17 cellular contexts compared by ENCODE assay signal in genomic region chr5:132641841-132642240, GRCh38. TPM values are rescaled to one million over a fixed set of nuclear protein-coding genes. Genes with fewer than 3 reads are reported as not detected.
DNase-seq lines count a peak whose midpoint lies in the region; ATAC-seq and TF ChIP-seq lines count a peak whose summit lies in the region.
"Had no signal": no experiment of that assay in that cellular context is flagged by ENCODE, and none has a peak within 500 bp of the region (broad histone marks: within the 10 kb centered on the region; RNA-seq: fewer than 3 reads in every experiment).

No MANE protein-coding gene starts in this region.

- H3K27ac Mint-ChIP-seq in activated T-cell treated with anti-CD3 and anti-CD28 coated beads, Interleukin-2, amount 50 U/mL, for 24 hours, result peak overlapping the region; percentile 92
- peak overlapping the region; percentile 82 for H3K27ac Mint-ChIP-seq in activated T-helper 2 cell treated with anti-CD3 and anti-CD28 coated beads, Interferon-gamma antibody, Interleukin-2, Interleukin-4, amounts not matched to agents 10 μg/mL and 5 μg/mL and 100 μg/mL, durations not matched to agents 14 hours and 24 hours and 36 hours
- H3K27ac Mint-ChIP-seq in nephron progenitor cell, result no peak overlapping the region

- H3K4me1 ChIP-seq in MM.1S (ENCODE audit: low read length), result peaks cover 42% of the 10 kb centered on the region

- H3F3A ChIP-seq in MM.1S (ENCODE audit: insufficient read depth, low read length), result peaks cover 29% of the 10 kb centered on the region

- peaks cover 85% of the 10 kb centered on the region for H3K36me3 Mint-ChIP-seq in activated T-cell treated with anti-CD3 and anti-CD28 coated beads, Interleukin-2, amount 50 U/mL, for 24 hours (ENCODE audit: low read depth)
- H3K36me3 Mint-ChIP-seq in activated T-helper 2 cell treated with anti-CD3 and anti-CD28 coated beads, Interferon-gamma antibody, Interleukin-2, Interleukin-4, amounts not matched to agents 10 μg/mL and 5 μg/mL and 100 μg/mL, durations not matched to agents 14 hours and 24 hours and 36 hours (ENCODE audit: low read depth), result peaks cover 90% of the 10 kb centered on the region
- H3K36me3 Mint-ChIP-seq in nephron progenitor cell (ENCODE audit: low read depth), result peaks cover 32% of the 10 kb centered on the region

- H3K4me1 Mint-ChIP-seq in activated T-cell treated with anti-CD3 and anti-CD28 coated beads, Interleukin-2, amount 50 U/mL, for 24 hours (ENCODE audit: low read depth), result peaks cover 59% of the 10 kb centered on the region
- peaks cover 70% of the 10 kb centered on the region for H3K4me1 Mint-ChIP-seq in activated T-helper 2 cell treated with anti-CD3 and anti-CD28 coated beads, Interferon-gamma antibody, Interleukin-2, Interleukin-4, amounts not matched to agents 10 μg/mL and 5 μg/mL and 100 μg/mL, durations not matched to agents 14 hours and 24 hours and 36 hours (ENCODE audit: low read depth)
- no peaks in the 10 kb centered on the region for H3K4me1 Mint-ChIP-seq in nephron progenitor cell
- H3K4me1 Mint-ChIP-seq: CD14-positive monocyte had no signal

- no peak overlapping the region for H3K4me2 ChIP-seq in MM.1S (ENCODE audit: low read depth, low read length)

- intact Hi-C loops in activated T-helper 2 cell treated with anti-CD3 and anti-CD28 coated beads, Interferon-gamma antibody, Interleukin-2, Interleukin-4, amounts not matched to agents 10 μg/mL and 5 μg/mL and 100 μg/mL, durations not matched to agents 14 hours and 24 hours and 36 hours (cut with micrococcal nuclease), result loop anchor here (1.0 kb wide), 4 partner anchors 16 to 46 kb away; partner anchors contain the start of gene IL13

- H3K9me3 ChIP-seq in MM.1S (replicated peaks; ENCODE audit: insufficient read depth, low read length), result no peaks in the 10 kb centered on the region
- H3K9me3 ChIP-seq: Caco-2 had no signal

- peak overlapping the region; percentile 12; the same call in 1 of the 2 replicates for H3K27ac ChIP-seq in MM.1S (ENCODE audit: low read length)

- no peak for DNase-seq in activated T-cell treated with anti-CD3 and anti-CD28 coated beads, Interleukin-2, amount 50 U/mL, for 24 hours
- DNase-seq in activated T-cell treated with anti-CD3 and anti-CD28 coated beads for 4 hours (no peak), MM.1S (no peak), nephron progenitor cell (no peak), GM03348 (ENCODE audit: low spot score) (no peak)
- DNase-seq in activated T-helper 2 cell treated with anti-CD3 and anti-CD28 coated beads, Interferon-gamma antibody, Interleukin-2, Interleukin-4, amounts not matched to agents 10 μg/mL and 5 μg/mL and 100 μg/mL, durations not matched to agents 14 hours and 24 hours and 36 hours (ENCODE audit: low spot score), result no peak
- peak; percentile 30 for DNase-seq in stimulated activated naive CD8-positive, alpha-beta T cell treated with anti-CD3 and anti-CD28 coated beads, Interleukin-15, Interleukin-2, amounts not matched to agents 100 U/mL and 50 U/mL, for 24 hours
- DNase-seq: Caco-2, Kasumi-1, NCI-H1417, NCI-H2029, NCI-H2171 treated with DMSO at 0.1 percent for 48 hours, NCI-H82 had no signal

- no peaks in the 10 kb centered on the region for H3K27me3 Mint-ChIP-seq in activated T-cell treated with anti-CD3 and anti-CD28 coated beads, Interleukin-2, amount 50 U/mL, for 24 hours
- H3K27me3 Mint-ChIP-seq in activated T-helper 2 cell treated with anti-CD3 and anti-CD28 coated beads, Interferon-gamma antibody, Interleukin-2, Interleukin-4, amounts not matched to agents 10 μg/mL and 5 μg/mL and 100 μg/mL, durations not matched to agents 14 hours and 24 hours and 36 hours (ENCODE audit: low read depth), result no peaks in the 10 kb centered on the region
- no peaks in the 10 kb centered on the region for H3K27me3 Mint-ChIP-seq in nephron progenitor cell (ENCODE audit: low read depth, poor library complexity)

- no peak for TF ChIP-seq CTCF in MM.1S (IDR thresholded peaks at IDR 0.05; ENCODE audit: low read length)
- no peak for TF ChIP-seq CTCF in nephron progenitor cell (IDR thresholded peaks at IDR 0.05)

- no peaks in the 10 kb centered on the region for H3K9me2 ChIP-seq in MM.1S (replicated peaks; ENCODE audit: insufficient read depth, low read length)

- H3K9me3 Mint-ChIP-seq in activated T-cell treated with anti-CD3 and anti-CD28 coated beads, Interleukin-2, amount 50 U/mL, for 24 hours, result peaks cover 4% of the 10 kb centered on the region
- H3K9me3 Mint-ChIP-seq in activated T-helper 2 cell treated with anti-CD3 and anti-CD28 coated beads, Interferon-gamma antibody, Interleukin-2, Interleukin-4, amounts not matched to agents 10 μg/mL and 5 μg/mL and 100 μg/mL, durations not matched to agents 14 hours and 24 hours and 36 hours, result peaks cover 4% of the 10 kb centered on the region
- H3K9me3 Mint-ChIP-seq in nephron progenitor cell, result no peaks in the 10 kb centered on the region

- H3K9ac ChIP-seq in MM.1S (ENCODE audit: low read length), result no peak overlapping the region

- no peaks in the 10 kb centered on the region for H3K79me2 ChIP-seq in MM.1S (ENCODE audit: low read length)

- ATAC-seq in stimulated activated naive CD8-positive, alpha-beta T cell treated with anti-CD3 and anti-CD28 coated beads, Interleukin-15, Interleukin-2, amounts not matched to agents 100 U/mL and 50 U/mL, for 24 hours, result no peak
- ATAC-seq: HCT116 had no signal

- H2AFZ ChIP-seq in MM.1S (ENCODE audit: low read length), result no peak overlapping the region

- no peaks in the 10 kb centered on the region for H4K20me1 ChIP-seq in MM.1S (ENCODE audit: insufficient read depth, low read length)

- no peaks in the 10 kb centered on the region for H3K27me3 ChIP-seq in MM.1S (replicated peaks; ENCODE audit: insufficient read depth, low read length)

- H3K4me3 Mint-ChIP-seq in activated T-cell treated with anti-CD3 and anti-CD28 coated beads, Interleukin-2, amount 50 U/mL, for 24 hours, result peak overlapping the region; percentile 43
- no peak overlapping the region for H3K4me3 Mint-ChIP-seq in activated T-helper 2 cell treated with anti-CD3 and anti-CD28 coated beads, Interferon-gamma antibody, Interleukin-2, Interleukin-4, amounts not matched to agents 10 μg/mL and 5 μg/mL and 100 μg/mL, durations not matched to agents 14 hours and 24 hours and 36 hours (ENCODE audit: low read depth)
- no peak overlapping the region for H3K4me3 Mint-ChIP-seq in nephron progenitor cell
- H3K4me3 Mint-ChIP-seq: CD14-positive monocyte had no signal

- no peak overlapping the region for H3K4me3 ChIP-seq in MM.1S (ENCODE audit: low read length)

- no peaks in the 10 kb centered on the region for H3K36me3 ChIP-seq in MM.1S (replicated peaks; ENCODE audit: insufficient read depth, low read length)

RNA-seq across cellular contexts. Expression of gene IL13, which starts 16.1 kb away (rescaled TPM):
- 777 and 830 TPM in 2 replicates for total RNA-seq in activated T-helper 2 cell treated with anti-CD3 and anti-CD28 coated beads, Interferon-gamma antibody, Interleukin-2, Interleukin-4, amounts not matched to agents 10 μg/mL and 5 μg/mL and 100 μg/mL, durations not matched to agents 14 hours and 24 hours and 36 hours
- total RNA-seq: A673, Caco-2, NCI-H460 had no signal

RNA-seq across cellular contexts. Expression of gene IL4, which starts 31.9 kb away (rescaled TPM):
- 21.6 and 25.8 TPM in 2 replicates for total RNA-seq in activated T-helper 2 cell treated with anti-CD3 and anti-CD28 coated beads, Interferon-gamma antibody, Interleukin-2, Interleukin-4, amounts not matched to agents 10 μg/mL and 5 μg/mL and 100 μg/mL, durations not matched to agents 14 hours and 24 hours and 36 hours
- total RNA-seq: A673, Caco-2, NCI-H460 had no signal
